ENCODE assay signal across 15 cellular contexts in the genomic region with DNA sequence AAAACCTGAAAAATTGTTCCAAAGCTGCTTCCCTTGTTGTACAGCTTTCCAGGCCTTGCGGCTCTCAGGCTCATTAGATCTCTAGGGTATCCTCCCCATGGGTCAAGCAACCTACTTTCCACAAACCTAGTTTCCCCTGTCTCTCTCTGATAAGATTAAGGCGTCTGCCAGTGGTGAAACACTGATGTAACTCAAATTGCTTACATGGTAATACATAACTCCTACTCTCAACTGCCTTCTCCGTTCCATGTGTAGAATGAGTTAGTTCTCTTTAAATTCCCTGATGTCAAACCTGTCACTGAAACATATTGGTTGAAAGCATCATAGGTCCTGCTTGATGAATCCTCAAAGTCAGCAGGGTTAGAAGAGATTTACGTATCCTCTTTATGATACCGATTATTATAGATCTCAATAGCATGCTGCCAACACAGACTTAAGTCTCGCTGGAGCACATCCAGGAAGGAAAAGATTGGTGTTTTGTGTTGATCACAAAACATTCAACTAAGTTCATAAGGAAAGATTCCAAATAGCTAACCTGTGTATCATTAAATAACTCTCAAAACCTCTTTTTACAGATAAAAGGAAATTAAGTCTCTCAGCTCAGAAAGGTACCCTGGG. TPM values are rescaled to one million over a fixed set of nuclear protein-coding genes. Genes with fewer than 3 reads are reported as not detected.
DNase-seq lines count a peak whose midpoint lies in the region; ATAC-seq and TF ChIP-seq lines count a peak whose summit lies in the region.
"Had no signal": no experiment of that assay in that cellular context is flagged by ENCODE, and none has a peak within 500 bp of the region (broad histone marks: within the 10 kb centered on the region; RNA-seq: fewer than 3 reads in every experiment).

No MANE protein-coding gene starts in this region.

- H3K79me2 ChIP-seq in osteoblast (ENCODE audit: insufficient read depth, low read length): peaks cover 26% of the 10 kb centered on the region

- H3K23ac ChIP-seq in IMR-90 (ENCODE audit: low read depth, low read length) (0 out of 2 replicates have a peak overlapping the region, but pooled peaks have one; percentile 10), mesenchymal stem cell (ENCODE audit: low read length in 2 of 2) (no peak overlapping the region)

- peak; percentile 41 for TF ChIP-seq POLR2A in IMR-90 (IDR thresholded peaks at IDR 0.05; ENCODE audit: low read depth, low read length)

- no peak overlapping the region for H2AK9ac ChIP-seq in IMR-90 (replicated peaks; ENCODE audit: low read depth, low read length, poor library complexity)

- H2BK15ac ChIP-seq in IMR-90 (ENCODE audit: low read depth, low read length) (no peak overlapping the region), mesenchymal stem cell (ENCODE audit: low read depth, poor library complexity, severe bottlenecking) (no peak overlapping the region)

- no TSS peak for BruUV-seq in IMR-90 (replicated peaks; lab: Mats Ljungman, UMichigan)

- H3K18ac ChIP-seq in IMR-90 (ENCODE audit: low read depth, low read length) (no peak overlapping the region), mesenchymal stem cell (ENCODE audit: low read depth in 1 of 2, low read length in 2 of 2) (no peak overlapping the region)

- H3K4me1 ChIP-seq in IMR-90 (ENCODE audit: control insufficient read depth, insufficient read depth, low read length) (no peaks in the 10 kb centered on the region), mesenchymal stem cell (ENCODE audit: control insufficient read depth, insufficient read depth, low read depth, low read length) (peaks cover 2% of the 10 kb centered on the region), ascending aorta (peaks cover 0 to 7% of the 10 kb centered on the region in 2 donors), osteoblast (ENCODE audit: insufficient read depth, low read length) (peaks cover 5% of the 10 kb centered on the region)
- H3K4me1 ChIP-seq: BE2C had no signal

- no peak overlapping the region for H3K4me2 ChIP-seq in IMR-90 (ENCODE audit: low read depth, low read length)
- H3K4me2 ChIP-seq in mesenchymal stem cell (ENCODE audit: low read length, poor library complexity, severe bottlenecking): no peak overlapping the region
- H3K4me2 ChIP-seq in osteoblast (ENCODE audit: insufficient read depth, low read length): no peak overlapping the region

- no peak overlapping the region for H2BK5ac ChIP-seq in IMR-90 (ENCODE audit: low read depth, low read length, poor library complexity, severe bottlenecking)
- no peak overlapping the region for H2BK5ac ChIP-seq in mesenchymal stem cell (ENCODE audit: low read depth, low read length, poor library complexity, severe bottlenecking)

- no peak for TF ChIP-seq RAD21 in IMR-90 (IDR thresholded peaks at IDR 0.05; ENCODE audit: low read length)

- H4K20me1 ChIP-seq in IMR-90 (ENCODE audit: insufficient read depth, low read length) (peaks cover 30% of the 10 kb centered on the region), osteoblast (ENCODE audit: insufficient read depth, low read length) (peaks cover 16% of the 10 kb centered on the region)

- H4K8ac ChIP-seq in IMR-90 (ENCODE audit: low read depth in 2 of 2, low read length in 2 of 2): no peak overlapping the region
- no peak overlapping the region for H4K8ac ChIP-seq in mesenchymal stem cell (ENCODE audit: low read length)

- H3K4me3 Mint-ChIP-seq in CD4-positive, alpha-beta T cell: no peak overlapping the region
- no peak overlapping the region for H3K4me3 Mint-ChIP-seq in activated T-helper 2 cell treated with anti-CD3 and anti-CD28 coated beads, Interferon-gamma antibody, Interleukin-2, Interleukin-4, amounts not matched to agents 10 μg/mL and 5 μg/mL and 100 μg/mL, durations not matched to agents 14 hours and 24 hours and 36 hours (ENCODE audit: low read depth)

- H3K36me3 ChIP-seq in IMR-90 (ENCODE audit: control insufficient read depth, insufficient read depth, low read length) (peaks cover 19% of the 10 kb centered on the region), mesenchymal stem cell (ENCODE audit: control insufficient read depth in 1 of 2, insufficient read depth in 2 of 2, low read depth in 1 of 2, low read length in 2 of 2) (peaks cover 27 to 83% of the 10 kb centered on the region in 2 experiments), ascending aorta (peaks cover 46 to 73% of the 10 kb centered on the region in 2 donors), osteoblast (ENCODE audit: insufficient read depth, low read length) (peaks cover 64% of the 10 kb centered on the region)

- intact Hi-C loops in CD4-positive, alpha-beta T cell (cut with DNase I, micrococcal nuclease): loop anchor here in 1 of 2 experiments (10.0 kb wide), 1 partner anchor 546 kb away; no protein-coding TSS in a partner anchor
- intact Hi-C loops in IMR-90 (cut with micrococcal nuclease) (no loop called here), ascending aorta (cut with DNase I) (no loop called here)
- intact Hi-C loops in activated T-helper 2 cell treated with anti-CD3 and anti-CD28 coated beads, Interferon-gamma antibody, Interleukin-2, Interleukin-4, amounts not matched to agents 10 μg/mL and 5 μg/mL and 100 μg/mL, durations not matched to agents 14 hours and 24 hours and 36 hours (cut with micrococcal nuclease): no loop called here

- CTCF ChIA-PET in CD4-positive, alpha-beta T cell (lab: Charles Lee): no interaction called here
- CTCF ChIA-PET in IMR-90 (lab: Yijun Ruan, JAX): interaction anchor here (0.6 to 1.0 kb wide), 2 partner anchors 102 to 238 kb away, joined by 3 read pairs; no protein-coding TSS in a partner anchor

- no peak overlapping the region for H3K27ac ChIP-seq in CD4-positive, alpha-beta T cell (ENCODE audit: low read depth, low read length)
- no peak overlapping the region for H3K27ac ChIP-seq in IMR-90 (ENCODE audit: insufficient read depth, low read length)
- H3K27ac ChIP-seq in mesenchymal stem cell (ENCODE audit: low read length, poor library complexity, severe bottlenecking): no peak overlapping the region
- no peak overlapping the region for H3K27ac ChIP-seq in ascending aorta
- no peak overlapping the region for H3K27ac ChIP-seq in osteoblast (ENCODE audit: low read depth, low read length)
- H3K27ac ChIP-seq: thoracic aorta had no signal

- no peak overlapping the region for H3K4ac ChIP-seq in IMR-90 (ENCODE audit: low read depth, low read length)
- H3K4ac ChIP-seq in mesenchymal stem cell (ENCODE audit: low read depth in 1 of 2, low read length in 2 of 2): no peak overlapping the region

- WGBS in IMR-90 (ENCODE audit: extremely low coverage in 2 of 2, insufficient read length in 1 of 2), 2 experiments: 100% methylated on average over 1 of the region's 6 CpGs; no CpG with 5 or more reads in 1 of the 2 experiments
- 100% methylated on average over 2 of the region's 6 CpGs for WGBS in mesenchymal stem cell

- H3K4me3 ChIP-seq in IMR-90 (ENCODE audit: insufficient read depth, low read depth, low read length) (no peak overlapping the region), mesenchymal stem cell (ENCODE audit: insufficient read depth in 1 of 2, low read depth in 1 of 2, low read length in 2 of 2) (no peak overlapping the region), ascending aorta (no peak overlapping the region), osteoblast (ENCODE audit: insufficient read depth, low read length) (no peak overlapping the region)
- H3K4me3 ChIP-seq: thoracic aorta had no signal

- H2BK20ac ChIP-seq in IMR-90 (ENCODE audit: low read depth, low read length): no peak overlapping the region

- H3K27ac Mint-ChIP-seq in CD4-positive, alpha-beta T cell: peak overlapping the region; percentile 31
- H3K27ac Mint-ChIP-seq in activated T-helper 2 cell treated with anti-CD3 and anti-CD28 coated beads, Interferon-gamma antibody, Interleukin-2, Interleukin-4, amounts not matched to agents 10 μg/mL and 5 μg/mL and 100 μg/mL, durations not matched to agents 14 hours and 24 hours and 36 hours: peak overlapping the region; percentile 29

- H3K9ac ChIP-seq in IMR-90 (ENCODE audit: low read depth, low read length) (no peak overlapping the region), mesenchymal stem cell (ENCODE audit: low read length) (no peak overlapping the region)

- no peak for DNase-seq in CD4-positive, alpha-beta T cell
- DNase-seq in IMR-90: no peak
- DNase-seq in activated T-helper 2 cell treated with anti-CD3 and anti-CD28 coated beads, Interferon-gamma antibody, Interleukin-2, Interleukin-4, amounts not matched to agents 10 μg/mL and 5 μg/mL and 100 μg/mL, durations not matched to agents 14 hours and 24 hours and 36 hours (ENCODE audit: low spot score): no peak
- peak; percentile 36 for DNase-seq in mesenchymal stem cell
- DNase-seq in ascending aorta (ENCODE audit: low spot score in 2 of 2): no peak
- no peak for DNase-seq in COR-L47 (lab: John Stamatoyannopoulos, UW)
- DNase-seq in osteoblast (ENCODE audit: insufficient read length, low spot score, missing footprints): no peak
- DNase-seq: activated CD4-positive, alpha-beta T cell treated with anti-CD3 and anti-CD28 coated beads for 1 hour; BE2C; cerebellar nuclear complex; DMS79 treated with DMSO at 0.1 percent for 48 hours; left cardiac atrium; NCI-H2081 treated with DMSO at 0.1 percent for 48 hours; NCI-H510A treated with DMSO at 0.1 percent for 48 hours had no signal

- H3K56ac ChIP-seq in IMR-90 (ENCODE audit: extremely low read depth, insufficient read depth, low read length): no peak overlapping the region

- no peak for ATAC-seq in CD4-positive, alpha-beta T cell (ENCODE audit: poor library complexity)
- ATAC-seq in IMR-90 (ENCODE audit: low read depth): no peak

- H3K14ac ChIP-seq in IMR-90 (replicated peaks; ENCODE audit: low read depth, low read length): no peak overlapping the region
- H3K14ac ChIP-seq in mesenchymal stem cell (ENCODE audit: low read length in 2 of 2): no peak overlapping the region

- H2AK5ac ChIP-seq in IMR-90 (ENCODE audit: low read depth, low read length) (no peak overlapping the region), mesenchymal stem cell (ENCODE audit: low read length, severe bottlenecking) (no peak overlapping the region)

- H3K9me3 Mint-ChIP-seq in CD4-positive, alpha-beta T cell: no peaks in the 10 kb centered on the region
- H3K9me3 Mint-ChIP-seq in activated T-helper 2 cell treated with anti-CD3 and anti-CD28 coated beads, Interferon-gamma antibody, Interleukin-2, Interleukin-4, amounts not matched to agents 10 μg/mL and 5 μg/mL and 100 μg/mL, durations not matched to agents 14 hours and 24 hours and 36 hours: no peaks in the 10 kb centered on the region

- no peaks in the 10 kb centered on the region for H3K27me3 ChIP-seq in CD4-positive, alpha-beta T cell (ENCODE audit: control insufficient read depth, insufficient read depth, low read length)
- H3K27me3 ChIP-seq in IMR-90 (ENCODE audit: control insufficient read depth, insufficient read depth, low read length): no peaks in the 10 kb centered on the region
- no peaks in the 10 kb centered on the region for H3K27me3 ChIP-seq in mesenchymal stem cell (ENCODE audit: control insufficient read depth in 1 of 2, insufficient read depth in 1 of 2, low read length in 2 of 2)
- H3K27me3 ChIP-seq in ascending aorta: no peaks in the 10 kb centered on the region
- H3K27me3 ChIP-seq in osteoblast (ENCODE audit: insufficient read depth, low read length): no peaks in the 10 kb centered on the region
- H3K27me3 ChIP-seq: BE2C had no signal

- dilution Hi-C loops in IMR-90 (cut with HindIII; ENCODE audit: low sequenced_read_pairs, unreplicated experiment): no loop called here

- H4K5ac ChIP-seq in IMR-90 (ENCODE audit: low read depth, low read length): no peak overlapping the region

- POLR2A ChIA-PET in CD4-positive, alpha-beta T cell (lab: Charles Lee): interaction anchor here (0.7 to 1.2 kb wide), 2 partner anchors 23 to 125 kb away, joined by 3 to 4 read pairs; no protein-coding TSS in a partner anchor
- POLR2A ChIA-PET in IMR-90 (lab: Charles Lee; ENCODE audit: unreplicated experiment): no interaction called here

- H3K36me3 Mint-ChIP-seq in CD4-positive, alpha-beta T cell (ENCODE audit: low read depth): peaks cover 71% of the 10 kb centered on the region
- H3K36me3 Mint-ChIP-seq in activated T-helper 2 cell treated with anti-CD3 and anti-CD28 coated beads, Interferon-gamma antibody, Interleukin-2, Interleukin-4, amounts not matched to agents 10 μg/mL and 5 μg/mL and 100 μg/mL, durations not matched to agents 14 hours and 24 hours and 36 hours (ENCODE audit: low read depth): peaks cover 73% of the 10 kb centered on the region

- H4K91ac ChIP-seq in IMR-90 (ENCODE audit: insufficient read depth, low read depth, low read length): no peak overlapping the region
- no peak overlapping the region for H4K91ac ChIP-seq in mesenchymal stem cell (ENCODE audit: low read length)

- no peaks in the 10 kb centered on the region for H3K27me3 Mint-ChIP-seq in CD4-positive, alpha-beta T cell
- no peaks in the 10 kb centered on the region for H3K27me3 Mint-ChIP-seq in activated T-helper 2 cell treated with anti-CD3 and anti-CD28 coated beads, Interferon-gamma antibody, Interleukin-2, Interleukin-4, amounts not matched to agents 10 μg/mL and 5 μg/mL and 100 μg/mL, durations not matched to agents 14 hours and 24 hours and 36 hours (ENCODE audit: low read depth)

- H2AFZ ChIP-seq in IMR-90 (replicated peaks; ENCODE audit: low read length, poor library complexity) (no peak overlapping the region), mesenchymal stem cell (ENCODE audit: low read depth, low read length) (no peak overlapping the region), osteoblast (ENCODE audit: low read length) (no peak overlapping the region)

- peaks cover 0 to 18% of the 10 kb centered on the region in 2 experiments; a peak in 3 of 4 replicates for H3K79me1 ChIP-seq in IMR-90 (ENCODE audit: low read depth in 1 of 2, low read length in 2 of 2)
- peaks cover 4% of the 10 kb centered on the region for H3K79me1 ChIP-seq in mesenchymal stem cell (replicated peaks; ENCODE audit: low read length, poor library complexity, severe bottlenecking)

- in situ Hi-C loops in IMR-90 (cut with MboI; ENCODE audit: low sequenced_read_pairs): no loop called here

- H3K4me1 Mint-ChIP-seq in CD4-positive, alpha-beta T cell (ENCODE audit: low read depth): peaks cover 33% of the 10 kb centered on the region
- H3K4me1 Mint-ChIP-seq in activated T-helper 2 cell treated with anti-CD3 and anti-CD28 coated beads, Interferon-gamma antibody, Interleukin-2, Interleukin-4, amounts not matched to agents 10 μg/mL and 5 μg/mL and 100 μg/mL, durations not matched to agents 14 hours and 24 hours and 36 hours (ENCODE audit: low read depth): peaks cover 17% of the 10 kb centered on the region

- H3K9me3 ChIP-seq in CD4-positive, alpha-beta T cell (ENCODE audit: control insufficient read depth, low read length): no peaks in the 10 kb centered on the region
- H3K9me3 ChIP-seq in IMR-90 (ENCODE audit: control insufficient read depth, insufficient read depth, low read length) (no peaks in the 10 kb centered on the region), mesenchymal stem cell (ENCODE audit: control insufficient read depth, low read length) (no peaks in the 10 kb centered on the region), ascending aorta (no peaks in the 10 kb centered on the region), osteoblast (ENCODE audit: low read depth, low read length) (no peaks in the 10 kb centered on the region)
- H3K9me3 ChIP-seq: BE2C, thoracic aorta had no signal

- no peak for TF ChIP-seq CTCF in CD4-positive, alpha-beta T cell (IDR thresholded peaks at IDR 0.05)
- no peak for TF ChIP-seq CTCF in IMR-90 (conservative IDR thresholded peaks at IDR 0.05; ENCODE audit: low read depth, low read length)
- TF ChIP-seq CTCF in ascending aorta (IDR thresholded peaks at IDR 0.05): no peak
- no peak for TF ChIP-seq CTCF in osteoblast (IDR thresholded peaks at IDR 0.05; ENCODE audit: extremely low read depth, low read depth, low read length)

- H3K9me1 ChIP-seq in IMR-90 (ENCODE audit: insufficient read depth, low read length): no peaks in the 10 kb centered on the region

- no peak overlapping the region for H2BK12ac ChIP-seq in mesenchymal stem cell (ENCODE audit: low read length in 2 of 2)

- H2BK120ac ChIP-seq in IMR-90 (ENCODE audit: low read depth, low read length) (no peak overlapping the region), mesenchymal stem cell (ENCODE audit: low read depth, low read length) (no peak overlapping the region)

RNA-seq across cellular contexts. Expression of gene PPP1R15B, which starts 10.6 kb away (rescaled TPM):
- total RNA-seq in CD4-positive, alpha-beta T cell: 100 to 1,000 TPM; 171 to 179 TPM
- total RNA-seq in IMR-90 (2012; rRNA removed) (14.9 and 20.3 TPM in 2 replicates), ascending aorta (36.1 TPM), osteoblast (21.5 and 23.9 TPM in 2 replicates)
- polyA plus RNA-seq in IMR-90 (2012; rRNA removed): 14.4 and 15.0 TPM in 2 replicates
- 8.7 and 10.7 TPM in 2 replicates for polyA plus RNA-seq in IMR-90 (2012; cell fraction: cytosol; rRNA removed)
- 6.9 and 17.1 TPM in 2 replicates for polyA plus RNA-seq in IMR-90 (2012; cell fraction: nucleus; rRNA removed; ENCODE audit: low replicate concordance)
- total RNA-seq in activated T-helper 2 cell treated with anti-CD3 and anti-CD28 coated beads, Interferon-gamma antibody, Interleukin-2, Interleukin-4, amounts not matched to agents 10 μg/mL and 5 μg/mL and 100 μg/mL, durations not matched to agents 14 hours and 24 hours and 36 hours: 63.4 and 64.3 TPM in 2 replicates
- 19.9 TPM for polyA plus RNA-seq in mesenchymal stem cell (2013, experiment 1 of 2)
- polyA plus RNA-seq in mesenchymal stem cell (2013, experiment 2 of 2): 19.0 TPM

RNA-seq across cellular contexts. Expression of gene PLEKHA6, which starts 41.3 kb away (rescaled TPM):
- under 1 TPM; 0.53 to 0.82 TPM for total RNA-seq in CD4-positive, alpha-beta T cell
- total RNA-seq in IMR-90 (2012; rRNA removed): 5.0 and 8.2 TPM in 2 replicates
- 19.9 and 20.6 TPM in 2 replicates for polyA plus RNA-seq in IMR-90 (2012; rRNA removed)
- polyA plus RNA-seq in IMR-90 (2012; cell fraction: cytosol; rRNA removed): 10.7 and 13.6 TPM in 2 replicates
- 59.8 and 70.3 TPM in 2 replicates for polyA plus RNA-seq in IMR-90 (2012; cell fraction: nucleus; rRNA removed; ENCODE audit: low replicate concordance)
- 0.52 and 1.9 TPM in 2 replicates for total RNA-seq in activated T-helper 2 cell treated with anti-CD3 and anti-CD28 coated beads, Interferon-gamma antibody, Interleukin-2, Interleukin-4, amounts not matched to agents 10 μg/mL and 5 μg/mL and 100 μg/mL, durations not matched to agents 14 hours and 24 hours and 36 hours
- polyA plus RNA-seq in mesenchymal stem cell (2013, experiment 1 of 2): 4.0 TPM
- polyA plus RNA-seq in mesenchymal stem cell (2013, experiment 2 of 2): 4.8 TPM
- 4.9 TPM for total RNA-seq in ascending aorta
- 0.29 and 0.36 TPM in 2 replicates for total RNA-seq in osteoblast
